In genomic region chr3:150421256-150421655, GRCh38 we compare ENCODE assay signal across 20 cellular contexts.
"Had no signal": no experiment of that assay in that cellular context is flagged by ENCODE, and none has a peak within 500 bp of the region (broad histone marks: within the 10 kb centered on the region; RNA-seq: fewer than 3 reads in every experiment).

No MANE protein-coding gene starts in this region.

- DNase-seq: activated CD4-positive, alpha-beta T cell treated with anti-CD3 and anti-CD28 coated beads for 1 hour; activated CD8-positive, alpha-beta memory T cell treated with anti-CD3 and anti-CD28 coated beads for 24 hours; activated CD8-positive, alpha-beta memory T cell treated with anti-CD3 and anti-CD28 coated beads, Interleukin-2, amount 50 U/mL, for 48 hours; activated effector memory CD4-positive, alpha-beta T cell treated with Interleukin-2 at 50 U/mL for 16 hours; activated T-cell treated with anti-CD3 and anti-CD28 coated beads, Interleukin-2, amount 50 U/mL, for 48 hours; adrenal gland; effector CD8-positive, alpha-beta T cell; foreskin fibroblast; stimulated activated CD4-positive, alpha-beta T cell treated with anti-CD3 and anti-CD28 coated beads, Interleukin-2, amount 100 ng/mL, for 24 hours; stimulated activated naive CD4-positive, alpha-beta T cell treated with Interleukin-2 at 50 U/mL for 16 hours; T-helper 17 cell; thyroid gland had no signal

- H3K36me3 ChIP-seq: adrenal gland, right atrium auricular region, thyroid gland had no signal

- H3K27me3 Mint-ChIP-seq: activated naive CD4-positive, alpha-beta T cell treated with anti-CD3 and anti-CD28 coated beads, Interleukin-2, amount 50 U/mL, for 24 hours; dendritic cell treated with granulocyte-macrophage colony-stimulating factor and Interleukin-4, amounts not matched to agents 40 ng/mL and 50 ng/mL, for 4 days; progenitor cell of endocrine pancreas; T-helper 17 cell had no signal

- H3K27ac Mint-ChIP-seq: activated naive CD4-positive, alpha-beta T cell treated with anti-CD3 and anti-CD28 coated beads, Interleukin-2, amount 50 U/mL, for 24 hours; dendritic cell treated with granulocyte-macrophage colony-stimulating factor and Interleukin-4, amounts not matched to agents 40 ng/mL and 50 ng/mL, for 4 days; T-helper 17 cell had no signal

- H3K9me3 ChIP-seq: adrenal gland, right atrium auricular region, thyroid gland had no signal

- H3K9me3 Mint-ChIP-seq: activated naive CD4-positive, alpha-beta T cell treated with anti-CD3 and anti-CD28 coated beads, Interleukin-2, amount 50 U/mL, for 24 hours; dendritic cell treated with granulocyte-macrophage colony-stimulating factor and Interleukin-4, amounts not matched to agents 40 ng/mL and 50 ng/mL, for 4 days; neural crest cell had no signal

- H3K27me3 ChIP-seq: adrenal gland, hepatocyte, right atrium auricular region, thyroid gland had no signal

- H3K4me3 ChIP-seq: adrenal gland, hepatocyte, lung, right atrium auricular region, thyroid gland had no signal

- H3K4me3 Mint-ChIP-seq: activated naive CD4-positive, alpha-beta T cell treated with anti-CD3 and anti-CD28 coated beads, Interleukin-2, amount 50 U/mL, for 24 hours; dendritic cell treated with granulocyte-macrophage colony-stimulating factor and Interleukin-4, amounts not matched to agents 40 ng/mL and 50 ng/mL, for 4 days had no signal

- H3K27ac ChIP-seq: adrenal gland, hepatocyte, right atrium auricular region, thyroid gland, VCaP had no signal
